Comparison of ENCODE assay signal across 36 cellular contexts in the genomic region with DNA sequence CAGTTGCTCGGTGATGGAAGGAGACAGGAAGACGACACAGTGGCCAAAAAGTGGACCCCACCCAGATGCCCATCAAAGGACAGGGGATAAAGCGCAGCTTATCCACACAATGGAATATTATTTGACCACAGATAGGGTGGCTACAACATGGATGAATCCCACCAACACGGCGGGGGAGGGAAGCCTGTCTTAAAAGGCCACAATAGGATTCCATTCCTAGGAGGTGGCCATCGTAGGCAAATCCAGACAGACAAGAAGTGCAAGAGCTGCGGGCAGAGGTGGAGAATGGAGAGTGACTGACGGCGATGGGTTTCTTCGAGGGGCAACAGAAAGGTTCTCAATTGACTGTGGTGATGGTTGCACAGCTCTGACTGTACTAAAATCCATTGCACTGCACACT. TPM values are rescaled to one million over a fixed set of nuclear protein-coding genes. Genes with fewer than 3 reads are reported as not detected.
"Had no signal": no experiment of that assay in that cellular context is flagged by ENCODE, and none has a peak within 500 bp of the region (broad histone marks: within the 10 kb centered on the region; RNA-seq: fewer than 3 reads in every experiment).

No MANE protein-coding gene starts in this region.

- H3K9me3 ChIP-seq: MG63 had no signal

- H3K27me3 ChIP-seq: MG63 had no signal

- H3K36me3 ChIP-seq: MG63 had no signal

- H3K27ac ChIP-seq: VCaP had no signal

- H3K27ac Mint-ChIP-seq: activated CD4-positive, alpha-beta memory T cell treated with anti-CD3 and anti-CD28 coated beads, Interleukin-2, amount 10 ng/mL, durations not matched to agents 7 days and 5 days; activated CD8-positive, alpha-beta memory T cell treated with anti-CD3 and anti-CD28 coated beads, Interleukin-2, amount 10 ng/mL, durations not matched to agents 7 days and 5 days; activated naive CD4-positive, alpha-beta T cell treated with anti-CD3 and anti-CD28 coated beads, Interleukin-2, amount 10 ng/mL, durations not matched to agents 7 days and 5 days; activated naive CD8-positive, alpha-beta T cell; activated naive CD8-positive, alpha-beta T cell treated with anti-CD3 and anti-CD28 coated beads, Interleukin-2, amount 50 U/mL, for 24 hours; T-cell had no signal

- H3K4me3 ChIP-seq: MG63 had no signal

- DNase-seq: activated CD4-positive, alpha-beta memory T cell treated with anti-CD3 and anti-CD28 coated beads, Interleukin-2, amount 10 ng/mL, durations not matched to agents 7 days and 5 days; activated CD4-positive, alpha-beta T cell treated with anti-CD3 and anti-CD28 coated beads for 1 hour; activated CD4-positive, alpha-beta T cell treated with anti-CD3 and anti-CD28 coated beads for 48 hours; activated CD4-positive, CD25-positive, alpha-beta regulatory T cell; activated CD8-positive, alpha-beta memory T cell treated with anti-CD3 and anti-CD28 coated beads for 24 hours; activated CD8-positive, alpha-beta memory T cell treated with anti-CD3 and anti-CD28 coated beads, Interleukin-2, amount 10 ng/mL, durations not matched to agents 7 days and 5 days; activated CD8-positive, alpha-beta memory T cell treated with anti-CD3 and anti-CD28 coated beads, Interleukin-2, amount 50 U/mL, for 48 hours; activated effector memory CD4-positive, alpha-beta T cell treated with Interleukin-2 at 50 U/mL for 16 hours; activated naive CD4-positive, alpha-beta T cell treated with anti-CD3 and anti-CD28 coated beads, Interleukin-2, amount 10 ng/mL, durations not matched to agents 7 days and 5 days; activated naive CD8-positive, alpha-beta T cell treated with anti-CD3 and anti-CD28 coated beads, Interleukin-2, amount 50 U/mL, for 24 hours; activated T-cell treated with anti-CD3 and anti-CD28 coated beads, Interleukin-2, amount 50 U/mL, for 48 hours; anterior cingulate cortex; central memory CD4-positive, alpha-beta T cell; Kasumi-1; KG1; MG63; NCI-H1048; NCI-H1105 treated with DMSO at 0.1 percent for 48 hours; NCI-H1436; NCI-H1694; NCI-H2029; NCI-H2107; NCI-H2171; NCI-H510A; NCI-H526; NCI-H748 treated with DMSO at 0.1 percent for 48 hours; OCI-M1; SIG-M5; T-cell; T-helper 2 cell; T-helper 9 cell had no signal

- H3K9me3 Mint-ChIP-seq: activated naive CD8-positive, alpha-beta T cell treated with anti-CD3 and anti-CD28 coated beads, Interleukin-2, amount 50 U/mL, for 24 hours had no signal

- H3K36me3 Mint-ChIP-seq: activated naive CD4-positive, alpha-beta T cell treated with anti-CD3 and anti-CD28 coated beads, Interleukin-2, amount 10 ng/mL, durations not matched to agents 7 days and 5 days had no signal

- H3K4me3 Mint-ChIP-seq: activated CD4-positive, alpha-beta memory T cell treated with anti-CD3 and anti-CD28 coated beads, Interleukin-2, amount 10 ng/mL, durations not matched to agents 7 days and 5 days; activated CD8-positive, alpha-beta memory T cell treated with anti-CD3 and anti-CD28 coated beads, Interleukin-2, amount 10 ng/mL, durations not matched to agents 7 days and 5 days; activated naive CD4-positive, alpha-beta T cell treated with anti-CD3 and anti-CD28 coated beads, Interleukin-2, amount 10 ng/mL, durations not matched to agents 7 days and 5 days; activated naive CD8-positive, alpha-beta T cell; activated naive CD8-positive, alpha-beta T cell treated with anti-CD3 and anti-CD28 coated beads, Interleukin-2, amount 50 U/mL, for 24 hours; T-cell had no signal

- ATAC-seq: activated CD8-positive, alpha-beta memory T cell treated with anti-CD3 and anti-CD28 coated beads, Interleukin-2, amount 10 ng/mL, durations not matched to agents 7 days and 5 days; activated naive CD8-positive, alpha-beta T cell treated with anti-CD3 and anti-CD28 coated beads, Interleukin-2, amount 50 U/mL, for 24 hours; SK-N-SH treated with all-trans-retinoic acid at 6 μM for 48 hours; T-cell had no signal

RNA-seq across cellular contexts. Expression of gene SLC38A8, which starts 16.0 kb away (rescaled TPM):
- total RNA-seq: activated CD4-positive, alpha-beta memory T cell treated with anti-CD3 and anti-CD28 coated beads, Interleukin-2, amount 10 ng/mL, durations not matched to agents 7 days and 5 days; activated CD8-positive, alpha-beta memory T cell treated with anti-CD3 and anti-CD28 coated beads, Interleukin-2, amount 10 ng/mL, durations not matched to agents 7 days and 5 days; RPMI7951; T-cell had no signal

RNA-seq across cellular contexts. Expression of gene NECAB2, which starts 58.6 kb away (rescaled TPM):
- total RNA-seq: activated CD4-positive, alpha-beta memory T cell treated with anti-CD3 and anti-CD28 coated beads, Interleukin-2, amount 10 ng/mL, durations not matched to agents 7 days and 5 days; activated CD8-positive, alpha-beta memory T cell treated with anti-CD3 and anti-CD28 coated beads, Interleukin-2, amount 10 ng/mL, durations not matched to agents 7 days and 5 days; RPMI7951; SK-MEL-5; T-cell had no signal
